8 cellular contexts compared by ENCODE assay signal in genomic region chr1:165376041-165376810, GRCh38. TPM values are rescaled to one million over a fixed set of nuclear protein-coding genes. Genes with fewer than 3 reads are reported as not detected.
DNase-seq lines count a peak whose midpoint lies in the region; ATAC-seq lines count a peak whose summit lies in the region.

No MANE protein-coding gene starts in this region.

- H3K4ac ChIP-seq in trophoblast cell (ENCODE audit: low read depth, low read length): no peak overlapping the region

- H4K20me1 ChIP-seq in GM23248 (ENCODE audit: insufficient read depth): no peaks in the 10 kb centered on the region

- in situ Hi-C loops in GM23248 (cut with MboI): no loop called here

- no peak overlapping the region for H3K23ac ChIP-seq in trophoblast cell (ENCODE audit: low read length)

- H4K12ac ChIP-seq in trophoblast cell (ENCODE audit: low read depth, low read length): peak overlapping the region; percentile 59

- H3K9me3 ChIP-seq in GM23248 (ENCODE audit: low read depth) (no peaks in the 10 kb centered on the region), trophoblast cell (ENCODE audit: insufficient read depth, low read depth, low read length) (no peaks in the 10 kb centered on the region)

- H4K91ac ChIP-seq in trophoblast cell (ENCODE audit: low read depth, low read length): peak overlapping the region; percentile 64

- H3K79me2 ChIP-seq in GM23248 (ENCODE audit: insufficient read depth) (no peaks in the 10 kb centered on the region), trophoblast cell (ENCODE audit: control insufficient read depth, insufficient read depth, low read length, poor library complexity) (peaks cover 3% of the 10 kb centered on the region)

- peaks cover 5% of the 10 kb centered on the region for H3K79me1 ChIP-seq in trophoblast cell (ENCODE audit: low read length)

- H3K9me2 ChIP-seq in GM23248 (ENCODE audit: insufficient read depth): no peaks in the 10 kb centered on the region

- peak overlapping the region; percentile 23 for H3K18ac ChIP-seq in trophoblast cell (ENCODE audit: low read length)

- WGBS in GM23248 (ENCODE audit: low coverage in 1 of 2, low lambda C conversion rate in 2 of 2, missing lambda C conversion rate in 2 of 2), 2 experiments: 1 to 2% methylated on average over 35 to 40 of the region's 46 CpGs
- no CpG with 5 or more reads among the region's 46 CpGs for WGBS in trophoblast cell (ENCODE audit: extremely low coverage, insufficient coverage, insufficient read length)

- H4K8ac ChIP-seq in trophoblast cell (ENCODE audit: low read depth, low read length): peak overlapping the region; percentile 81

- DNase-seq in C1 segment of cervical spinal cord (lab: John Stamatoyannopoulos, UW): peak in 12 of 14 donors; percentile 34 to 88 (median 82)
- peak; percentile 99 for DNase-seq in GM23248
- peak; percentile 75 to 87 for DNase-seq in NCI-H446 (lab: John Stamatoyannopoulos, UW)
- DNase-seq in anterior cingulate cortex (lab: John Stamatoyannopoulos, UW): peak in 53 of 58 donors; percentile 19 to 90 (median 67)
- DNase-seq in left cardiac atrium: peak; percentile 92
- no peak for DNase-seq in trophoblast cell

- H2AK5ac ChIP-seq in trophoblast cell (ENCODE audit: low read length): no peak overlapping the region

- peak overlapping the region; percentile 50 for H2BK12ac ChIP-seq in trophoblast cell (ENCODE audit: low read length)

- H3K14ac ChIP-seq in trophoblast cell (ENCODE audit: low read length): peak overlapping the region; percentile 68

- H3K4me2 ChIP-seq in GM23248 (ENCODE audit: unreplicated experiment) (peak overlapping the region; percentile 83), trophoblast cell (ENCODE audit: low read length) (peak overlapping the region; percentile 78)

- ATAC-seq in left cardiac atrium: peak; percentile 89 to 95
- ATAC-seq in GM18517 (IDR thresholded peaks at IDR 0.05; ENCODE audit: unreplicated experiment): no peak
- no peak for ATAC-seq in GM18520 (IDR thresholded peaks at IDR 0.05; ENCODE audit: unreplicated experiment)

- H3K4me3 ChIP-seq in GM23248 (peak overlapping the region; percentile 71), trophoblast cell (ENCODE audit: low read depth, low read length) (peak overlapping the region; percentile 2)

- H3K9ac ChIP-seq in GM23248 (peak overlapping the region; percentile 89), trophoblast cell (ENCODE audit: low read length) (peak overlapping the region; percentile 20)

- peaks cover 21% of the 10 kb centered on the region for H3F3A ChIP-seq in GM23248 (ENCODE audit: insufficient read depth)

- H3K36me3 ChIP-seq in GM23248 (ENCODE audit: low read depth) (no peaks in the 10 kb centered on the region), trophoblast cell (ENCODE audit: control insufficient read depth in 1 of 2, insufficient read depth in 2 of 2, low read length in 2 of 2) (no peaks in the 10 kb centered on the region)

- no peak overlapping the region for H2BK5ac ChIP-seq in trophoblast cell (ENCODE audit: low read depth, low read length, poor library complexity)

- H3K27me3 ChIP-seq in GM23248 (replicated peaks; ENCODE audit: insufficient read depth) (peaks cover under 1% of the 10 kb centered on the region), trophoblast cell (ENCODE audit: insufficient read depth, low read length) (no peaks in the 10 kb centered on the region)

- H2BK120ac ChIP-seq in trophoblast cell (ENCODE audit: insufficient read depth, low read length, poor library complexity): peak overlapping the region; percentile 53

- H3K4me1 ChIP-seq in GM23248 (ENCODE audit: insufficient read depth) (peaks cover 15% of the 10 kb centered on the region), trophoblast cell (ENCODE audit: control insufficient read depth in 1 of 2, insufficient read depth in 2 of 2, low read length in 2 of 2) (peaks cover 5 to 6% of the 10 kb centered on the region in 2 experiments)

- peak overlapping the region; percentile 92 for H3K27ac ChIP-seq in GM23248
- no peak overlapping the region for H3K27ac ChIP-seq in trophoblast cell (ENCODE audit: low read depth, low read length)

- intact Hi-C loops in left cardiac atrium (cut with DNase I): no loop called here

- peak overlapping the region; percentile 83 for H2AFZ ChIP-seq in GM23248
- H2AFZ ChIP-seq in trophoblast cell (ENCODE audit: insufficient read depth, low read length, poor library complexity): peak overlapping the region; percentile 5

RNA-seq across cellular contexts. Expression of gene LMX1A, which starts 19.7 kb away (rescaled TPM):
- total RNA-seq in GM23248 (2014; rRNA removed; shearing (Covaris generic)): not detected in 2 replicates
- polyA plus RNA-seq in GM23248 (2016; fragmentation: Nextera tagmentation; extraction: Ambion mirVana): not detected in 2 replicates
- under 1 TPM in 1 of 2 donors, not detected in 1; 0.09 TPM for total RNA-seq in left cardiac atrium
- polyA plus RNA-seq in trophoblast cell (2013): not detected in 2 replicates

Comparison
In these comparisons a context has a peak if more than half of its experiments do, and no peak if none do; other contexts are left out.
1. DNase-seq: peak in C1 segment of cervical spinal cord (12 of 14), GM23248 (single experiment), NCI-H446 (2 of 2), anterior cingulate cortex (53 of 58) and left cardiac atrium (single experiment); none in trophoblast cell (0 of 2).
2. ATAC-seq: peak in left cardiac atrium (2 of 2); none in GM18517 (single experiment) and GM18520 (single experiment).